Comparison of ENCODE assay signal across 16 cellular contexts in genomic region chr7:36514289-36515243, GRCh38.
A peak's percentile ranks its signal among the peaks of the same experiment; 100 is the strongest.
DNase-seq lines count a peak whose midpoint lies in the region; ATAC-seq and TF ChIP-seq lines count a peak whose summit lies in the region.
"Had no signal": no experiment of that assay in that cellular context is flagged by ENCODE, and none has a peak within 500 bp of the region (broad histone marks: within the 10 kb centered on the region; RNA-seq: fewer than 3 reads in every experiment).

No MANE protein-coding gene starts in this region.

- no peak for DNase-seq in stimulated activated naive CD8-positive, alpha-beta T cell treated with anti-CD3 and anti-CD28 coated beads, Interleukin-15, amount 100 ng/mL, for 72 hours
- DNase-seq in stimulated activated naive CD8-positive, alpha-beta T cell treated with anti-CD3 and anti-CD28 coated beads, Interleukin-15, Interleukin-2, amounts not matched to agents 100 U/mL and 50 U/mL, for 24 hours = no peak
- DNase-seq in medulla oblongata (ENCODE audit: extremely low spot score) (peak; percentile 88), NCI-H226 (no peak)
- DNase-seq: activated T-cell treated with anti-CD3 and anti-CD28 coated beads, Interleukin-2, amount 50 U/mL, for 1 hour; DMS79; H7; heart right ventricle; mammary epithelial cell; NCI-H526 treated with DMSO at 0.1 percent for 48 hours; stimulated activated CD4-positive, alpha-beta T cell treated with anti-CD3 and anti-CD28 coated beads, Interleukin-4, amount 100 ng/mL, for 1 hour had no signal

- H3K36me3 Mint-ChIP-seq in brain = no peaks in the 10 kb centered on the region

- TF ChIP-seq CTCF in brain (conservative IDR thresholded peaks at IDR 0.05) = no peak

- H3K4me1 Mint-ChIP-seq in stimulated activated naive CD8-positive, alpha-beta T cell treated with anti-CD3 and anti-CD28 coated beads, Interleukin-15, amount 100 ng/mL, for 72 hours = peaks cover 17% of the 10 kb centered on the region
- H3K4me1 Mint-ChIP-seq in brain = peaks cover 42% of the 10 kb centered on the region

- H3K4me3 Mint-ChIP-seq in stimulated activated naive CD8-positive, alpha-beta T cell treated with anti-CD3 and anti-CD28 coated beads, Interleukin-15, amount 100 ng/mL, for 72 hours = no peak overlapping the region
- H3K4me3 Mint-ChIP-seq in brain = no peak overlapping the region
- H3K4me3 Mint-ChIP-seq: stimulated activated naive CD8-positive, alpha-beta T cell treated with anti-CD3 and anti-CD28 coated beads, Interleukin-15, Interleukin-2, amounts not matched to agents 100 ng/mL and 50 ng/mL, for 24 hours had no signal

- no peaks in the 10 kb centered on the region for H3K27me3 Mint-ChIP-seq in stimulated activated naive CD8-positive, alpha-beta T cell treated with anti-CD3 and anti-CD28 coated beads, Interleukin-15, amount 100 ng/mL, for 72 hours
- peaks cover 7% of the 10 kb centered on the region for H3K27me3 Mint-ChIP-seq in brain
- H3K27me3 Mint-ChIP-seq: stimulated activated naive CD8-positive, alpha-beta T cell treated with anti-CD3 and anti-CD28 coated beads, Interleukin-15, Interleukin-2, amounts not matched to agents 100 ng/mL and 50 ng/mL, for 24 hours had no signal

- H3K9me3 Mint-ChIP-seq in stimulated activated naive CD8-positive, alpha-beta T cell treated with anti-CD3 and anti-CD28 coated beads, Interleukin-15, amount 100 ng/mL, for 72 hours = peaks cover 5 to 8% of the 10 kb centered on the region in 2 donors
- H3K9me3 Mint-ChIP-seq in brain = peaks cover 0 to 5% (median 4%) of the 10 kb centered on the region in 5 experiments
- H3K9me3 Mint-ChIP-seq: stimulated activated naive CD8-positive, alpha-beta T cell treated with anti-CD3 and anti-CD28 coated beads, Interleukin-15, Interleukin-2, amounts not matched to agents 100 ng/mL and 50 ng/mL, for 24 hours had no signal

- peak; percentile 27 for ATAC-seq in stimulated activated naive CD8-positive, alpha-beta T cell treated with anti-CD3 and anti-CD28 coated beads, Interleukin-15, amount 100 ng/mL, for 72 hours
- no peak for ATAC-seq in stimulated activated naive CD8-positive, alpha-beta T cell treated with anti-CD3 and anti-CD28 coated beads, Interleukin-15, Interleukin-2, amounts not matched to agents 100 U/mL and 50 U/mL, for 24 hours
- ATAC-seq in GM21717 (IDR thresholded peaks at IDR 0.05; ENCODE audit: unreplicated experiment) = no peak
- ATAC-seq in GM21576 (IDR thresholded peaks at IDR 0.05; ENCODE audit: unreplicated experiment) = no peak
- ATAC-seq in GM21619 (IDR thresholded peaks at IDR 0.05; ENCODE audit: unreplicated experiment) = no peak
- ATAC-seq: heart right ventricle had no signal

- peak overlapping the region; percentile 1 to 90 for H3K27ac Mint-ChIP-seq in stimulated activated naive CD8-positive, alpha-beta T cell treated with anti-CD3 and anti-CD28 coated beads, Interleukin-15, amount 100 ng/mL, for 72 hours
- H3K27ac Mint-ChIP-seq in brain = peak overlapping the region; percentile 60 to 89 (median 73)
- H3K27ac Mint-ChIP-seq: stimulated activated naive CD8-positive, alpha-beta T cell treated with anti-CD3 and anti-CD28 coated beads, Interleukin-15, Interleukin-2, amounts not matched to agents 100 ng/mL and 50 ng/mL, for 24 hours had no signal
